Comparison of ENCODE assay signal across 18 cellular contexts in the genomic region with DNA sequence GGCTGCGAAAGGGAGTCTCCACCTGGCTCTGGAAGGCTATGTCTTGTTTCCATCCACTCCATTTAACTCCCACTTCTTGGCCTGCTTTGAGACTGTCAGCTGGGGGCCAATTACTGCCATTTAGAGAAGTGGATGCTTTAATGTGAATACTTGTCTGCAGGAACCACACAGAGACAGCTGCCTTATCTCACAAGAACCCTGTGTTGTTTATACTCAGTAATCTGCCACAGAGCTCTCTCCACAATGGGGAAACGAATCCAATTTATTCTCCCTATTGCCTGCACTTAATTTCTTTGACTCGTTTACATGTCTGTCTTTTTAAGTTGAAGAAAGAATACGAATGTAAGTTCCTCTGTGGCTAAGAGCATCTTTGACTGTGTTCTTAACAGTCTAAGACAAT.
A peak's percentile ranks its signal among the peaks of the same experiment; 100 is the strongest.
DNase-seq lines count a peak whose midpoint lies in the region; ATAC-seq, FAIRE-seq and TF ChIP-seq lines count a peak whose summit lies in the region.
"Had no signal": no experiment of that assay in that cellular context is flagged by ENCODE, and none has a peak within 500 bp of the region (broad histone marks: within the 10 kb centered on the region; RNA-seq: fewer than 3 reads in every experiment).

No MANE protein-coding gene starts in this region.

- no peak for ATAC-seq in left lobe of liver
- ATAC-seq: activated CD8-positive, alpha-beta memory T cell treated with anti-CD3 and anti-CD28 coated beads, Interleukin-2, amount 10 ng/mL, durations not matched to agents 7 days and 5 days; sciatic nerve had no signal

- peaks cover 21% of the 10 kb centered on the region for H3K9me3 Mint-ChIP-seq in endodermal cell

- H3K4me1 ChIP-seq in endodermal cell (ENCODE audit: control insufficient read depth, insufficient read depth, low read length) (peaks cover 6% of the 10 kb centered on the region), tibial nerve (no peaks in the 10 kb centered on the region)

- H3K4me3 ChIP-seq in endodermal cell (ENCODE audit: low read length) = peak overlapping the region; percentile 25
- H3K4me3 ChIP-seq in tibial nerve = no peak overlapping the region

- no peaks in the 10 kb centered on the region for H3K27me3 Mint-ChIP-seq in endodermal cell (ENCODE audit: insufficient read depth)
- H3K27me3 Mint-ChIP-seq: activated CD8-positive, alpha-beta memory T cell treated with anti-CD3 and anti-CD28 coated beads, Interleukin-2, amount 10 ng/mL, durations not matched to agents 7 days and 5 days; CD4-positive, CD25-positive, alpha-beta regulatory T cell had no signal

- H3K27ac Mint-ChIP-seq in endodermal cell = no peak overlapping the region
- H3K27ac Mint-ChIP-seq: activated CD8-positive, alpha-beta memory T cell treated with anti-CD3 and anti-CD28 coated beads, Interleukin-2, amount 10 ng/mL, durations not matched to agents 7 days and 5 days; CD4-positive, CD25-positive, alpha-beta regulatory T cell had no signal

- H3K36me3 ChIP-seq in endodermal cell (ENCODE audit: control insufficient read depth, insufficient read depth, low read length) (no peaks in the 10 kb centered on the region), tibial nerve (no peaks in the 10 kb centered on the region)
- H3K36me3 ChIP-seq: brain microvascular endothelial cell, neutrophil had no signal

- no peaks in the 10 kb centered on the region for H3K36me3 Mint-ChIP-seq in endodermal cell (ENCODE audit: low read depth)
- H3K36me3 Mint-ChIP-seq: activated CD8-positive, alpha-beta memory T cell treated with anti-CD3 and anti-CD28 coated beads, Interleukin-2, amount 10 ng/mL, durations not matched to agents 7 days and 5 days; CD4-positive, CD25-positive, alpha-beta regulatory T cell had no signal

- TF ChIP-seq EP300 in tibial nerve (IDR thresholded peaks at IDR 0.05) = no peak

- H3K27me3 ChIP-seq in endodermal cell (ENCODE audit: control insufficient read depth, insufficient read depth, low read length, poor library complexity, severe bottlenecking) (no peaks in the 10 kb centered on the region), tibial nerve (no peaks in the 10 kb centered on the region)
- H3K27me3 ChIP-seq: brain microvascular endothelial cell, neutrophil had no signal

- no peak for TF ChIP-seq CTCF in endodermal cell (conservative IDR thresholded peaks at IDR 0.05)
- no peak for TF ChIP-seq CTCF in tibial nerve (IDR thresholded peaks at IDR 0.05)

- TF ChIP-seq POLR2A in tibial nerve (IDR thresholded peaks at IDR 0.05) (no peak), H54 (IDR thresholded peaks at IDR 0.05; ENCODE audit: low read depth, low read length) (no peak)

- DNase-seq in COR-L47 (lab: John Stamatoyannopoulos, UW) = peak; percentile 82
- DNase-seq in NCI-H146 (lab: John Stamatoyannopoulos, UW) = peak; percentile 77
- DNase-seq in NCI-H524 treated with DMSO at 0.1 percent for 48 hours (lab: John Stamatoyannopoulos, UW) = peak; percentile 95
- peak; percentile 51 for DNase-seq in endodermal cell
- no peak for DNase-seq in tibial nerve (ENCODE audit: low spot score in 2 of 2)
- DNase-seq in stimulated activated CD4-positive, alpha-beta T cell treated with anti-CD3 and anti-CD28 coated beads, Interleukin-4, amount 100 ng/mL, for 1 hour = no peak
- no peak for DNase-seq in H54 (ENCODE audit: insufficient read length, low spot score)
- DNase-seq in left lobe of liver (ENCODE audit: low spot score) = no peak
- DNase-seq: activated CD8-positive, alpha-beta memory T cell treated with anti-CD3 and anti-CD28 coated beads, Interleukin-2, amount 10 ng/mL, durations not matched to agents 7 days and 5 days; activated naive CD4-positive, alpha-beta T cell treated with Interleukin-2 at 50 U/mL for 16 hours; brain microvascular endothelial cell; CD4-positive, CD25-positive, alpha-beta regulatory T cell; GDM1; stimulated activated CD4-positive, alpha-beta T cell treated with anti-CD3 and anti-CD28 coated beads, Interleukin-4, amount 100 ng/mL, for 24 hours had no signal

- H3K27ac ChIP-seq in endodermal cell (ENCODE audit: low read depth, low read length) (no peak overlapping the region), tibial nerve (no peak overlapping the region)
- H3K27ac ChIP-seq: brain microvascular endothelial cell, neutrophil, VCaP had no signal

- 64 to 80% methylated on average over 2 to 4 of the region's 4 CpGs for WGBS in endodermal cell (ENCODE audit: insufficient coverage in 1 of 2, insufficient read length in 1 of 2), 2 experiments
- WGBS in tibial nerve, 2 donors = 38 to 46% methylated on average over 4 of the region's 4 CpGs

- no peak overlapping the region for H3K9ac ChIP-seq in endodermal cell (ENCODE audit: extremely low read depth, low read length, poor library complexity, severe bottlenecking)

- no peak for FAIRE-seq in H54 (lab: Jason Lieb, UNC)
- FAIRE-seq: A204.1 had no signal

- H3K4me3 Mint-ChIP-seq in endodermal cell = no peak overlapping the region
- H3K4me3 Mint-ChIP-seq: activated CD8-positive, alpha-beta memory T cell treated with anti-CD3 and anti-CD28 coated beads, Interleukin-2, amount 10 ng/mL, durations not matched to agents 7 days and 5 days; CD4-positive, CD25-positive, alpha-beta regulatory T cell had no signal

- H3K9me3 ChIP-seq in endodermal cell (ENCODE audit: control insufficient read depth, low read length) (peaks cover 20% of the 10 kb centered on the region), tibial nerve (no peaks in the 10 kb centered on the region)
- H3K9me3 ChIP-seq: neutrophil had no signal

- no peaks in the 10 kb centered on the region for H3K4me1 Mint-ChIP-seq in endodermal cell
- H3K4me1 Mint-ChIP-seq: activated CD8-positive, alpha-beta memory T cell treated with anti-CD3 and anti-CD28 coated beads, Interleukin-2, amount 10 ng/mL, durations not matched to agents 7 days and 5 days; CD4-positive, CD25-positive, alpha-beta regulatory T cell had no signal

Comparison
In these comparisons a context has a peak if more than half of its experiments do, and no peak if none do; other contexts are left out.
1. DNase-seq: peak in COR-L47 (single experiment), NCI-H146 (single experiment), NCI-H524 treated with DMSO at 0.1 percent for 48 hours (single experiment) and endodermal cell (single experiment); none in tibial nerve (0 of 2), stimulated activated CD4-positive, alpha-beta T cell treated with anti-CD3 and anti-CD28 coated beads, Interleukin-4, amount 100 ng/mL, for 1 hour (single experiment), H54 (single experiment) and left lobe of liver (single experiment).